26 cellular contexts compared by ENCODE assay signal in the genomic region with DNA sequence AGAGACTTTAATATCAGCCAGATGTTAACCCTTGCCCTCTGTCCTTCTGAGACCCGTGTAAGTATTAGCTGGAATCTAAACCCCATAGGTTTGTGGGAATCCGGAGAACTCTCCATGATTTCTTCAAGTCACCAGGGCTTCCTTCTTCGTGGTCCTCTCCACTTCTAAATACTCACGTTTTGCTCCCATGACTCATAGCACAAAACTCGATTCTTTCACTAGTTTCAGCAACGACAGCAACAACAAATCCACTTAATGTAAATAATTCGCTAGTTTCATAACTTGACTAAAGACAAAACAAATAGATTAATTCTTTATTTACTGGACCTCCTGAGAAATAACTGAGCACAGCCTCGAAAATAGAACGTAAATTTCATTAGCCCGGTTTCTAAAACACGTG. TPM values are rescaled to one million over a fixed set of nuclear protein-coding genes. Genes with fewer than 3 reads are reported as not detected.
"Had no signal": no experiment of that assay in that cellular context is flagged by ENCODE, and none has a peak within 500 bp of the region (broad histone marks: within the 10 kb centered on the region; RNA-seq: fewer than 3 reads in every experiment).

No MANE protein-coding gene starts in this region.

- H2AFZ ChIP-seq: parathyroid adenoma had no signal

- H3K27me3 ChIP-seq: colonic mucosa, right lobe of liver had no signal

- H3K36me3 ChIP-seq: colonic mucosa, right lobe of liver, thoracic aorta had no signal

- H3K79me2 ChIP-seq: parathyroid adenoma had no signal

- H3K9me3 ChIP-seq: colonic mucosa, right lobe of liver, thoracic aorta had no signal

- H3K9ac ChIP-seq: parathyroid adenoma had no signal

- ATAC-seq: activated CD8-positive, alpha-beta memory T cell treated with anti-CD3 and anti-CD28 coated beads, Interleukin-2, amount 10 ng/mL, durations not matched to agents 7 days and 5 days; activated T-helper 17 cell treated with anti-CD3 and anti-CD28 coated beads, Interleukin-2, amount 50 U/mL, for 72 hours; left lobe of liver; right lobe of liver; stimulated activated effector memory CD8-positive, alpha-beta T cell treated with anti-CD3 and anti-CD28 coated beads, Interleukin-12 subunit alpha, Interleukin-12 subunit beta, amount 100 ng/mL, for 72 hours had no signal

- H3K36me3 Mint-ChIP-seq: activated CD8-positive, alpha-beta memory T cell treated with anti-CD3 and anti-CD28 coated beads, Interleukin-2, amount 10 ng/mL, durations not matched to agents 7 days and 5 days; activated naive CD8-positive, alpha-beta T cell treated with anti-CD3 and anti-CD28 coated beads, Interleukin-2, amount 10 ng/mL, durations not matched to agents 7 days and 5 days; brain; stimulated activated effector memory CD8-positive, alpha-beta T cell treated with anti-CD3 and anti-CD28 coated beads, Interleukin-12 subunit alpha, Interleukin-12 subunit beta, amount 100 ng/mL, for 72 hours had no signal

- H3K4me3 ChIP-seq: colonic mucosa, lung, right lobe of liver, thoracic aorta had no signal

- H3K27ac Mint-ChIP-seq: activated CD4-positive, alpha-beta memory T cell treated with anti-CD3 and anti-CD28 coated beads, Interleukin-2, amount 10 ng/mL, durations not matched to agents 7 days and 5 days; activated CD8-positive, alpha-beta memory T cell treated with anti-CD3 and anti-CD28 coated beads, Interleukin-2, amount 10 ng/mL, durations not matched to agents 7 days and 5 days; activated naive CD8-positive, alpha-beta T cell treated with anti-CD3 and anti-CD28 coated beads, Interleukin-2, amount 10 ng/mL, durations not matched to agents 7 days and 5 days; activated T-helper 17 cell treated with anti-CD3 and anti-CD28 coated beads, Interleukin-2, amount 50 U/mL, for 72 hours; brain; endodermal cell; stimulated activated effector memory CD8-positive, alpha-beta T cell treated with anti-CD3 and anti-CD28 coated beads, Interleukin-12 subunit alpha, Interleukin-12 subunit beta, amount 100 ng/mL, for 72 hours; T-helper 2 cell treated with Interferon-gamma antibody and Interleukin-4, amounts not matched to agents 5 μg/mL and 100 μg/mL, for 36 hours had no signal

- H3K4me3 Mint-ChIP-seq: activated CD4-positive, alpha-beta memory T cell treated with anti-CD3 and anti-CD28 coated beads, Interleukin-2, amount 10 ng/mL, durations not matched to agents 7 days and 5 days; activated CD8-positive, alpha-beta memory T cell treated with anti-CD3 and anti-CD28 coated beads, Interleukin-2, amount 10 ng/mL, durations not matched to agents 7 days and 5 days; activated naive CD8-positive, alpha-beta T cell treated with anti-CD3 and anti-CD28 coated beads, Interleukin-2, amount 10 ng/mL, durations not matched to agents 7 days and 5 days; activated T-helper 17 cell treated with anti-CD3 and anti-CD28 coated beads, Interleukin-2, amount 50 U/mL, for 72 hours; brain; endodermal cell; nephron; stimulated activated effector memory CD8-positive, alpha-beta T cell treated with anti-CD3 and anti-CD28 coated beads, Interleukin-12 subunit alpha, Interleukin-12 subunit beta, amount 100 ng/mL, for 72 hours; T-helper 2 cell treated with Interferon-gamma antibody and Interleukin-4, amounts not matched to agents 5 μg/mL and 100 μg/mL, for 36 hours had no signal

- H3K4me1 ChIP-seq: colonic mucosa, right lobe of liver had no signal

- H3K4me1 Mint-ChIP-seq: activated T-helper 17 cell treated with anti-CD3 and anti-CD28 coated beads, Interleukin-2, amount 50 U/mL, for 72 hours; brain; stimulated activated effector memory CD8-positive, alpha-beta T cell treated with anti-CD3 and anti-CD28 coated beads, Interleukin-12 subunit alpha, Interleukin-12 subunit beta, amount 100 ng/mL, for 72 hours had no signal

- H3K27ac ChIP-seq: colonic mucosa, epithelial cell of prostate, parathyroid adenoma, right lobe of liver, thoracic aorta had no signal

- DNase-seq: activated CD4-positive, alpha-beta memory T cell treated with anti-CD3 and anti-CD28 coated beads, Interleukin-2, amount 10 ng/mL, durations not matched to agents 7 days and 5 days; activated CD4-positive, alpha-beta T cell treated with anti-CD3 and anti-CD28 coated beads for 48 hours; activated CD4-positive, CD25-positive, alpha-beta regulatory T cell; activated CD8-positive, alpha-beta memory T cell treated with anti-CD3 and anti-CD28 coated beads, Interleukin-2, amount 10 ng/mL, durations not matched to agents 7 days and 5 days; activated naive CD4-positive, alpha-beta T cell; activated naive CD8-positive, alpha-beta T cell treated with anti-CD3 and anti-CD28 coated beads, Interleukin-2, amount 10 ng/mL, durations not matched to agents 7 days and 5 days; central memory CD4-positive, alpha-beta T cell; colonic mucosa; endodermal cell; foreskin melanocyte; kidney; midbrain; right lobe of liver; small intestine; stimulated activated CD4-positive, alpha-beta T cell treated with anti-CD3 and anti-CD28 coated beads, Interleukin-4, amount 100 ng/mL, for 24 hours had no signal

- H3K27me3 Mint-ChIP-seq: activated T-helper 17 cell treated with anti-CD3 and anti-CD28 coated beads, Interleukin-2, amount 50 U/mL, for 72 hours; brain had no signal

- H3K9me3 Mint-ChIP-seq: activated CD4-positive, alpha-beta memory T cell treated with anti-CD3 and anti-CD28 coated beads, Interleukin-2, amount 10 ng/mL, durations not matched to agents 7 days and 5 days; activated naive CD8-positive, alpha-beta T cell treated with anti-CD3 and anti-CD28 coated beads, Interleukin-2, amount 10 ng/mL, durations not matched to agents 7 days and 5 days; activated T-helper 17 cell treated with anti-CD3 and anti-CD28 coated beads, Interleukin-2, amount 50 U/mL, for 72 hours; brain; endodermal cell; nephron; stimulated activated effector memory CD8-positive, alpha-beta T cell treated with anti-CD3 and anti-CD28 coated beads, Interleukin-12 subunit alpha, Interleukin-12 subunit beta, amount 100 ng/mL, for 72 hours; T-helper 2 cell treated with Interferon-gamma antibody and Interleukin-4, amounts not matched to agents 5 μg/mL and 100 μg/mL, for 36 hours had no signal

RNA-seq across cellular contexts. Expression of gene CLEC2A, which starts 4.4 kb away (rescaled TPM):
- total RNA-seq: activated CD4-positive, alpha-beta memory T cell treated with anti-CD3 and anti-CD28 coated beads, Interleukin-2, amount 10 ng/mL, durations not matched to agents 7 days and 5 days; activated CD8-positive, alpha-beta memory T cell treated with anti-CD3 and anti-CD28 coated beads, Interleukin-2, amount 10 ng/mL, durations not matched to agents 7 days and 5 days; activated naive CD8-positive, alpha-beta T cell treated with anti-CD3 and anti-CD28 coated beads, Interleukin-2, amount 10 ng/mL, durations not matched to agents 7 days and 5 days; activated T-helper 17 cell treated with anti-CD3 and anti-CD28 coated beads, Interleukin-2, amount 50 U/mL, for 72 hours; colonic mucosa; kidney; left lobe of liver; lung; right lobe of liver; thoracic aorta; ureter had no signal
- polyA plus RNA-seq: lung, small intestine had no signal

RNA-seq across cellular contexts. Expression of gene CLEC12A, which starts 34.6 kb away (rescaled TPM):
- total RNA-seq: endodermal cell had no signal

RNA-seq across cellular contexts. Expression of gene KLRF2, which starts 55.3 kb away (rescaled TPM):
- total RNA-seq: activated CD4-positive, alpha-beta memory T cell treated with anti-CD3 and anti-CD28 coated beads, Interleukin-2, amount 10 ng/mL, durations not matched to agents 7 days and 5 days; activated T-helper 17 cell treated with anti-CD3 and anti-CD28 coated beads, Interleukin-2, amount 50 U/mL, for 72 hours; colonic mucosa; endodermal cell; kidney; left lobe of liver; lung; right lobe of liver; thoracic aorta; ureter had no signal
- polyA plus RNA-seq: lung, small intestine had no signal
